In genomic region chr12:108939594-108939993, GRCh38 we compare ENCODE assay signal across 9 cellular contexts. TPM values are rescaled to one million over a fixed set of nuclear protein-coding genes. Genes with fewer than 3 reads are reported as not detected.
DNase-seq lines count a peak whose midpoint lies in the region; ATAC-seq, FAIRE-seq and TF ChIP-seq lines count a peak whose summit lies in the region.
"Had no signal": no experiment of that assay in that cellular context is flagged by ENCODE, and none has a peak within 500 bp of the region (broad histone marks: within the 10 kb centered on the region; RNA-seq: fewer than 3 reads in every experiment).

No MANE protein-coding gene starts in this region.

- peaks cover 8% of the 10 kb centered on the region for H3K27me3 ChIP-seq in astrocyte (ENCODE audit: insufficient read depth, low read length)

- no peak overlapping the region for H3K4me3 Mint-ChIP-seq in astrocyte (ENCODE audit: unreplicated experiment)
- H3K4me3 Mint-ChIP-seq: natural killer cell treated with Interleukin-12 subunit alpha and Interleukin-12 subunit beta and Interleukin-15 and Interleukin-18, amount 100 ng/mL, for 72 hours had no signal

- no peak overlapping the region for H3K9ac ChIP-seq in astrocyte (ENCODE audit: low read length)

- no peak for TF ChIP-seq CTCF in astrocyte (IDR thresholded peaks at IDR 0.05; ENCODE audit: insufficient read depth, low read depth, low read length)

- no peaks in the 10 kb centered on the region for H3K4me1 ChIP-seq in astrocyte (ENCODE audit: insufficient read depth, low read length)

- no peak overlapping the region for H3K4me2 ChIP-seq in astrocyte (ENCODE audit: low read length)

- H3K27me3 Mint-ChIP-seq in astrocyte (ENCODE audit: low read depth, unreplicated experiment), result peaks cover 19% of the 10 kb centered on the region

- H3K9me3 Mint-ChIP-seq in astrocyte (ENCODE audit: unreplicated experiment), result peaks cover 11% of the 10 kb centered on the region
- H3K9me3 Mint-ChIP-seq: natural killer cell treated with Interleukin-12 subunit alpha and Interleukin-12 subunit beta and Interleukin-15 and Interleukin-18, amount 100 ng/mL, for 72 hours had no signal

- H3K4me3 ChIP-seq in astrocyte (ENCODE audit: insufficient read depth, low read depth, low read length), result no peak overlapping the region

- H3K4me1 Mint-ChIP-seq in astrocyte (ENCODE audit: low read depth, unreplicated experiment), result no peaks in the 10 kb centered on the region

- ATAC-seq in GM18907 (IDR thresholded peaks at IDR 0.05; ENCODE audit: unreplicated experiment) (no peak), HG02884 (IDR thresholded peaks at IDR 0.05; ENCODE audit: unreplicated experiment) (no peak)

- DNase-seq in GM18507 (ENCODE audit: extremely low spot score, insufficient read length, low read depth), result no peak
- DNase-seq in HT-29 (ENCODE audit: low spot score), result peak; percentile 41
- peak; percentile 19 for DNase-seq in astrocyte (ENCODE audit: low read depth)
- peak; percentile 40 for DNase-seq in myocyte (ENCODE audit: low read depth)
- no peak for DNase-seq in effector CD8-positive, alpha-beta T cell (lab: John Stamatoyannopoulos, UW)
- no peak for DNase-seq in SKM-1 treated with dmso at 0.1 percent for 144 hours (lab: John Stamatoyannopoulos, UW; ENCODE audit: unreplicated experiment)

- H3K36me3 Mint-ChIP-seq in astrocyte (ENCODE audit: low read depth, unreplicated experiment), result no peaks in the 10 kb centered on the region
- H3K36me3 Mint-ChIP-seq: natural killer cell treated with Interleukin-12 subunit alpha and Interleukin-12 subunit beta and Interleukin-15 and Interleukin-18, amount 100 ng/mL, for 72 hours had no signal

- H3K79me2 ChIP-seq in astrocyte (ENCODE audit: insufficient read depth, low read length), result no peaks in the 10 kb centered on the region

- no peak overlapping the region for H3K27ac Mint-ChIP-seq in astrocyte (ENCODE audit: unreplicated experiment)
- H3K27ac Mint-ChIP-seq: natural killer cell treated with Interleukin-12 subunit alpha and Interleukin-12 subunit beta and Interleukin-15 and Interleukin-18, amount 100 ng/mL, for 72 hours had no signal

- H3K36me3 ChIP-seq in astrocyte (ENCODE audit: insufficient read depth, low read length), result no peaks in the 10 kb centered on the region

- H3K9me3 ChIP-seq in astrocyte (ENCODE audit: insufficient read depth, low read depth, low read length), result no peaks in the 10 kb centered on the region

- FAIRE-seq in GM18507 (lab: Jason Lieb, UNC), result peak; percentile 21
- FAIRE-seq in astrocyte (lab: Jason Lieb, UNC), result no peak

- H3K27ac ChIP-seq in astrocyte (ENCODE audit: low read depth, low read length), result no peak overlapping the region

- no peak overlapping the region for H2AFZ ChIP-seq in astrocyte (ENCODE audit: low read depth, low read length)

- no peaks in the 10 kb centered on the region for H4K20me1 ChIP-seq in astrocyte (ENCODE audit: insufficient read depth, low read length)

RNA-seq across cellular contexts. Expression of gene DAO, which starts 59.7 kb away (rescaled TPM):
- total RNA-seq in HT-29 (2014; rRNA removed; shearing (Covaris generic)), result not detected in 2 replicates
- not detected in 2 replicates for total RNA-seq in astrocyte
- total RNA-seq in myocyte, result not detected in 2 replicates
- polyA plus RNA-seq in myocyte (2012), result not detected
- total RNA-seq: natural killer cell treated with Interleukin-12 subunit alpha and Interleukin-12 subunit beta and Interleukin-15 and Interleukin-18, amount 100 ng/mL, for 72 hours had no signal

Comparison
In these comparisons a context has a peak if more than half of its experiments do, and no peak if none do; other contexts are left out.
1. DNase-seq: peak in HT-29 (single experiment), astrocyte (single experiment) and myocyte (single experiment); none in GM18507 (single experiment), effector CD8-positive, alpha-beta T cell (single experiment) and SKM-1 treated with dmso at 0.1 percent for 144 hours (single experiment).